14 cellular contexts compared by ENCODE assay signal in genomic region chr6:163323719-163324118, GRCh38.
"Had no signal": no experiment of that assay in that cellular context is flagged by ENCODE, and none has a peak within 500 bp of the region (broad histone marks: within the 10 kb centered on the region; RNA-seq: fewer than 3 reads in every experiment).

No MANE protein-coding gene starts in this region.

- H3K36me3 ChIP-seq: gastrocnemius medialis, left lung, prostate gland, sigmoid colon, stomach had no signal

- H3K27me3 ChIP-seq: gastrocnemius medialis, left lung, sigmoid colon, stomach had no signal

- DNase-seq: activated CD4-positive, alpha-beta T cell treated with anti-CD3 and anti-CD28 coated beads, Interleukin-2, amount 10 ng/mL, durations not matched to agents 7 days and 5 days; activated naive CD8-positive, alpha-beta T cell treated with anti-CD3 and anti-CD28 coated beads, Interleukin-2, amount 10 ng/mL, durations not matched to agents 7 days and 5 days; erythroblast; gastrocnemius medialis; nephron progenitor cell; sigmoid colon; stimulated activated CD4-positive, alpha-beta T cell treated with anti-CD3 and anti-CD28 coated beads, Interleukin-1b, Interleukin-23, amount 100 ng/mL, for 48 hours; stomach; SW 1271 had no signal

- H3K4me1 ChIP-seq: prostate gland had no signal

- H3K9me3 ChIP-seq: gastrocnemius medialis, left lung, prostate gland, sigmoid colon, stomach had no signal

- ATAC-seq: left lung had no signal

- H3K4me3 ChIP-seq: gastrocnemius medialis, left lung, prostate gland, sigmoid colon, stomach had no signal

- H3K27ac ChIP-seq: gastrocnemius medialis, left lung, prostate gland, stomach had no signal

- FAIRE-seq: astrocyte, bronchial epithelial cell, keratinocyte had no signal
